In genomic region chr15:90866800-90867199, GRCh38 we compare ENCODE assay signal across 23 cellular contexts. TPM values are rescaled to one million over a fixed set of nuclear protein-coding genes. Genes with fewer than 3 reads are reported as not detected.
DNase-seq lines count a peak whose midpoint lies in the region; ATAC-seq and TF ChIP-seq lines count a peak whose summit lies in the region.
"Had no signal": no experiment of that assay in that cellular context is flagged by ENCODE, and none has a peak within 500 bp of the region (broad histone marks: within the 10 kb centered on the region; RNA-seq: fewer than 3 reads in every experiment).

No MANE protein-coding gene starts in this region.

- no peak overlapping the region for H2AFZ ChIP-seq in IMR-90 (replicated peaks; ENCODE audit: low read length, poor library complexity)

- H3K4ac ChIP-seq in IMR-90 (ENCODE audit: low read depth, low read length): no peak overlapping the region

- no peaks in the 10 kb centered on the region for H4K20me1 ChIP-seq in IMR-90 (ENCODE audit: insufficient read depth, low read length)

- H3K36me3 ChIP-seq in IMR-90 (ENCODE audit: control insufficient read depth, insufficient read depth, low read length): no peaks in the 10 kb centered on the region
- H3K36me3 ChIP-seq in prostate gland: no peaks in the 10 kb centered on the region
- H3K36me3 ChIP-seq: BLaER1 treated with 17β-estradiol and CSF1 and Interleukin-3, amounts not matched to agents 10 nM and 100 nM; SJCRH30 had no signal

- H3K14ac ChIP-seq in IMR-90 (replicated peaks; ENCODE audit: low read depth, low read length): no peak overlapping the region

- no peak overlapping the region for H3K4me2 ChIP-seq in IMR-90 (ENCODE audit: low read depth, low read length)

- no peaks in the 10 kb centered on the region; the same call in 1 of the 2 replicates for H3K27me3 ChIP-seq in IMR-90 (ENCODE audit: control insufficient read depth, insufficient read depth, low read length)
- H3K27me3 ChIP-seq in prostate gland (replicated peaks; ENCODE audit: insufficient read depth): no peaks in the 10 kb centered on the region
- H3K27me3 ChIP-seq: BLaER1 treated with 17β-estradiol and CSF1 and Interleukin-3, amounts not matched to agents 10 nM and 100 nM; SJCRH30 had no signal

- TF ChIP-seq POLR2A in IMR-90 (IDR thresholded peaks at IDR 0.05; ENCODE audit: low read depth, low read length) (no peak), prostate gland (IDR thresholded peaks at IDR 0.05) (no peak), lower leg skin (IDR thresholded peaks at IDR 0.05) (no peak)

- H3K9me3 Mint-ChIP-seq in T-helper 1 cell treated with Interleukin-12 subunit alpha and Interleukin-12 subunit beta and Interleukin-4 antibody, amounts not matched to agents 30 μg/mL and 1 μg/mL, for 36 hours: no peaks in the 10 kb centered on the region
- H3K9me3 Mint-ChIP-seq in activated T-helper 2 cell treated with anti-CD3 and anti-CD28 coated beads, Interferon-gamma antibody, Interleukin-2, Interleukin-4, amounts not matched to agents 10 μg/mL and 5 μg/mL and 100 μg/mL, durations not matched to agents 14 hours and 24 hours and 36 hours: no peaks in the 10 kb centered on the region
- no peaks in the 10 kb centered on the region for H3K9me3 Mint-ChIP-seq in type B pancreatic cell
- H3K9me3 Mint-ChIP-seq: CD8-positive, alpha-beta memory T cell had no signal

- H3K9ac ChIP-seq in IMR-90 (ENCODE audit: low read depth, low read length): no peak overlapping the region
- H3K9ac ChIP-seq: BLaER1 treated with 17β-estradiol and CSF1 and Interleukin-3, amounts not matched to agents 10 nM and 100 nM had no signal

- BruUV-seq in IMR-90 (replicated peaks; lab: Mats Ljungman, UMichigan): no TSS peak

- H3K9me3 ChIP-seq in IMR-90 (ENCODE audit: control insufficient read depth, insufficient read depth, low read length) (no peaks in the 10 kb centered on the region), prostate gland (no peaks in the 10 kb centered on the region)
- H3K9me3 ChIP-seq: BLaER1 treated with 17β-estradiol and CSF1 and Interleukin-3, amounts not matched to agents 10 nM and 100 nM; SJCRH30 had no signal

- peak overlapping the region; percentile 72 for H3K27ac Mint-ChIP-seq in T-helper 1 cell treated with Interleukin-12 subunit alpha and Interleukin-12 subunit beta and Interleukin-4 antibody, amounts not matched to agents 30 μg/mL and 1 μg/mL, for 36 hours
- peak overlapping the region; percentile 2 for H3K27ac Mint-ChIP-seq in activated T-helper 2 cell treated with anti-CD3 and anti-CD28 coated beads, Interferon-gamma antibody, Interleukin-2, Interleukin-4, amounts not matched to agents 10 μg/mL and 5 μg/mL and 100 μg/mL, durations not matched to agents 14 hours and 24 hours and 36 hours
- no peak overlapping the region for H3K27ac Mint-ChIP-seq in type B pancreatic cell

- no peak overlapping the region for H4K5ac ChIP-seq in IMR-90 (ENCODE audit: low read depth, low read length)

- H3K23ac ChIP-seq in IMR-90 (ENCODE audit: low read depth, low read length): no peak overlapping the region

- TF ChIP-seq CTCF in IMR-90 (conservative IDR thresholded peaks at IDR 0.05; ENCODE audit: low read depth, low read length): no peak
- no peak for TF ChIP-seq CTCF in prostate gland (IDR thresholded peaks at IDR 0.05)
- no peak for TF ChIP-seq CTCF in lower leg skin (IDR thresholded peaks at IDR 0.05)
- TF ChIP-seq CTCF in type B pancreatic cell (conservative IDR thresholded peaks at IDR 0.05): no peak

- no peak overlapping the region for H2BK15ac ChIP-seq in IMR-90 (ENCODE audit: low read depth, low read length)

- no peak overlapping the region for H4K91ac ChIP-seq in IMR-90 (ENCODE audit: insufficient read depth, low read depth, low read length)

- peak overlapping the region; percentile 30; the same call in 1 of the 2 replicates for H2AK5ac ChIP-seq in IMR-90 (ENCODE audit: low read depth, low read length)

- WGBS in IMR-90 (ENCODE audit: extremely low coverage in 2 of 2, insufficient read length in 1 of 2), 2 experiments: no CpG with 5 or more reads among the region's 3 CpGs
- 81% methylated on average over 3 of the region's 3 CpGs for WGBS in prostate gland
- 74 to 84% methylated on average over 3 of the region's 3 CpGs for WGBS in lower leg skin, 2 donors

- H3K79me1 ChIP-seq in IMR-90 (ENCODE audit: low read depth in 1 of 2, low read length in 2 of 2): peaks cover 5 to 17% of the 10 kb centered on the region in 2 experiments; a peak in 2 of 4 replicates

- intact Hi-C loops in IMR-90 (cut with micrococcal nuclease) (no loop called here), prostate gland (cut with DNase I) (no loop called here), lower leg skin (cut with DNase I; ENCODE audit: low total_unique reads) (no loop called here)
- intact Hi-C loops in activated T-helper 2 cell treated with anti-CD3 and anti-CD28 coated beads, Interferon-gamma antibody, Interleukin-2, Interleukin-4, amounts not matched to agents 10 μg/mL and 5 μg/mL and 100 μg/mL, durations not matched to agents 14 hours and 24 hours and 36 hours (cut with micrococcal nuclease): no loop called here

- no peak overlapping the region for H3K56ac ChIP-seq in IMR-90 (ENCODE audit: extremely low read depth, insufficient read depth, low read length)

- TF ChIP-seq RAD21 in IMR-90 (IDR thresholded peaks at IDR 0.05; ENCODE audit: low read length): no peak

- H2BK120ac ChIP-seq in IMR-90 (ENCODE audit: low read depth, low read length): no peak overlapping the region

- POLR2A ChIA-PET in IMR-90 (lab: Charles Lee; ENCODE audit: unreplicated experiment): no interaction called here

- H3K18ac ChIP-seq in IMR-90 (ENCODE audit: low read depth, low read length): no peak overlapping the region

- H3K4me3 Mint-ChIP-seq in T-helper 1 cell treated with Interleukin-12 subunit alpha and Interleukin-12 subunit beta and Interleukin-4 antibody, amounts not matched to agents 30 μg/mL and 1 μg/mL, for 36 hours: no peak overlapping the region
- H3K4me3 Mint-ChIP-seq in activated T-helper 2 cell treated with anti-CD3 and anti-CD28 coated beads, Interferon-gamma antibody, Interleukin-2, Interleukin-4, amounts not matched to agents 10 μg/mL and 5 μg/mL and 100 μg/mL, durations not matched to agents 14 hours and 24 hours and 36 hours (ENCODE audit: low read depth): no peak overlapping the region
- H3K4me3 Mint-ChIP-seq in type B pancreatic cell: no peak overlapping the region

- H3K36me3 Mint-ChIP-seq in T-helper 1 cell treated with Interleukin-12 subunit alpha and Interleukin-12 subunit beta and Interleukin-4 antibody, amounts not matched to agents 30 μg/mL and 1 μg/mL, for 36 hours (ENCODE audit: low read depth): peaks cover 31% of the 10 kb centered on the region
- peaks cover 18% of the 10 kb centered on the region for H3K36me3 Mint-ChIP-seq in activated T-helper 2 cell treated with anti-CD3 and anti-CD28 coated beads, Interferon-gamma antibody, Interleukin-2, Interleukin-4, amounts not matched to agents 10 μg/mL and 5 μg/mL and 100 μg/mL, durations not matched to agents 14 hours and 24 hours and 36 hours (ENCODE audit: low read depth)
- H3K36me3 Mint-ChIP-seq in type B pancreatic cell: no peaks in the 10 kb centered on the region
- H3K36me3 Mint-ChIP-seq: CD8-positive, alpha-beta memory T cell had no signal

- in situ Hi-C loops in IMR-90 (cut with MboI; ENCODE audit: low sequenced_read_pairs): no loop called here

- H3K4me3 ChIP-seq in IMR-90 (ENCODE audit: insufficient read depth, low read depth, low read length): no peak overlapping the region
- no peak overlapping the region for H3K4me3 ChIP-seq in prostate gland
- no peak overlapping the region for H3K4me3 ChIP-seq in lower leg skin (ENCODE audit: low read depth, poor library complexity, severe bottlenecking)
- H3K4me3 ChIP-seq: BLaER1 treated with 17β-estradiol and CSF1 and Interleukin-3, amounts not matched to agents 10 nM and 100 nM; SJCRH30 had no signal

- H3K27me3 Mint-ChIP-seq in T-helper 1 cell treated with Interleukin-12 subunit alpha and Interleukin-12 subunit beta and Interleukin-4 antibody, amounts not matched to agents 30 μg/mL and 1 μg/mL, for 36 hours (ENCODE audit: low read depth): no peaks in the 10 kb centered on the region
- H3K27me3 Mint-ChIP-seq in activated T-helper 2 cell treated with anti-CD3 and anti-CD28 coated beads, Interferon-gamma antibody, Interleukin-2, Interleukin-4, amounts not matched to agents 10 μg/mL and 5 μg/mL and 100 μg/mL, durations not matched to agents 14 hours and 24 hours and 36 hours (ENCODE audit: low read depth): no peaks in the 10 kb centered on the region
- no peaks in the 10 kb centered on the region for H3K27me3 Mint-ChIP-seq in type B pancreatic cell

- DNase-seq in T-helper 1 cell (no peak), IMR-90 (no peak), prostate gland (ENCODE audit: low spot score) (no peak), lower leg skin (ENCODE audit: low spot score in 2 of 2) (no peak), type B pancreatic cell (ENCODE audit: extremely low spot score, unreplicated experiment) (no peak), NCI-H510A (lab: John Stamatoyannopoulos, UW) (no peak)
- DNase-seq in activated T-helper 2 cell treated with anti-CD3 and anti-CD28 coated beads, Interferon-gamma antibody, Interleukin-2, Interleukin-4, amounts not matched to agents 10 μg/mL and 5 μg/mL and 100 μg/mL, durations not matched to agents 14 hours and 24 hours and 36 hours (ENCODE audit: low spot score): no peak
- DNase-seq: 8988T; Calu3; CD8-positive, alpha-beta memory T cell; GDM1; GOT3; KG1; NCI-H1092; NCI-H1436; NCI-H187 treated with DMSO at 0.1 percent for 48 hours; NCI-H2107; NCI-H748 treated with DMSO at 0.1 percent for 48 hours; NK-92 treated with Interleukin-12 subunit alpha and Interleukin-12 subunit beta, amount 100 ng/mL, for 24 hours; SJCRH30 had no signal

- no peak overlapping the region for H4K8ac ChIP-seq in IMR-90 (ENCODE audit: low read depth in 2 of 2, low read length in 2 of 2)

- dilution Hi-C loops in IMR-90 (cut with HindIII; ENCODE audit: low sequenced_read_pairs, unreplicated experiment): no loop called here

- H3K4me1 ChIP-seq in IMR-90 (ENCODE audit: control insufficient read depth, insufficient read depth, low read length) (peaks cover 13% of the 10 kb centered on the region), prostate gland (replicated peaks) (no peaks in the 10 kb centered on the region)

- H3K9me1 ChIP-seq in IMR-90 (ENCODE audit: insufficient read depth, low read length): peaks cover 8% of the 10 kb centered on the region

- ATAC-seq in IMR-90 (ENCODE audit: low read depth): no peak

- peak overlapping the region; percentile 34 for H2AK9ac ChIP-seq in IMR-90 (replicated peaks; ENCODE audit: low read depth, low read length, poor library complexity)

- H3K4me1 Mint-ChIP-seq in T-helper 1 cell treated with Interleukin-12 subunit alpha and Interleukin-12 subunit beta and Interleukin-4 antibody, amounts not matched to agents 30 μg/mL and 1 μg/mL, for 36 hours (ENCODE audit: low read depth): peaks cover 67% of the 10 kb centered on the region
- H3K4me1 Mint-ChIP-seq in activated T-helper 2 cell treated with anti-CD3 and anti-CD28 coated beads, Interferon-gamma antibody, Interleukin-2, Interleukin-4, amounts not matched to agents 10 μg/mL and 5 μg/mL and 100 μg/mL, durations not matched to agents 14 hours and 24 hours and 36 hours (ENCODE audit: low read depth): peaks cover 54% of the 10 kb centered on the region
- H3K4me1 Mint-ChIP-seq in type B pancreatic cell (ENCODE audit: unreplicated experiment): peaks cover 25% of the 10 kb centered on the region

- H2BK5ac ChIP-seq in IMR-90 (ENCODE audit: low read depth, low read length, poor library complexity, severe bottlenecking): no peak overlapping the region

- CTCF ChIA-PET in IMR-90 (lab: Yijun Ruan, JAX): interaction anchor here (0.6 kb wide), 1 partner anchor 32 kb away, joined by 3 read pairs; no protein-coding TSS in a partner anchor

- 0 out of 2 replicates have a peak overlapping the region, but pooled peaks have one; percentile 14 for H2BK20ac ChIP-seq in IMR-90 (ENCODE audit: low read depth, low read length)

- H3K27ac ChIP-seq in IMR-90 (ENCODE audit: insufficient read depth, low read length): no peak overlapping the region
- H3K27ac ChIP-seq in prostate gland: peak overlapping the region; percentile 36 to 50
- H3K27ac ChIP-seq: BLaER1 treated with 17β-estradiol and CSF1 and Interleukin-3, amounts not matched to agents 10 nM and 100 nM; HL-60; SJCRH30 had no signal

RNA-seq across cellular contexts. Expression of gene FURIN, which starts 1.6 kb away (rescaled TPM):
- 30.8 and 34.8 TPM in 2 replicates for total RNA-seq in IMR-90 (2012; rRNA removed)
- polyA plus RNA-seq in IMR-90 (2012; rRNA removed): 54.3 and 59.5 TPM in 2 replicates
- polyA plus RNA-seq in IMR-90 (2012; cell fraction: cytosol; rRNA removed): 63.9 and 93.8 TPM in 2 replicates
- polyA plus RNA-seq in IMR-90 (2012; cell fraction: nucleus; rRNA removed; ENCODE audit: low replicate concordance): 31.1 and 62.0 TPM in 2 replicates
- total RNA-seq in activated T-helper 2 cell treated with anti-CD3 and anti-CD28 coated beads, Interferon-gamma antibody, Interleukin-2, Interleukin-4, amounts not matched to agents 10 μg/mL and 5 μg/mL and 100 μg/mL, durations not matched to agents 14 hours and 24 hours and 36 hours: 564 and 570 TPM in 2 replicates
- total RNA-seq in prostate gland: 100 to 1,000 TPM in 1 of 2 donors, 10 to 100 TPM in 1; 92.8 to 154 TPM
- 100 to 1,000 TPM; 114 to 163 (median 149) TPM for total RNA-seq in lower leg skin
- 37.7 and 62.1 TPM in 2 replicates for total RNA-seq in type B pancreatic cell (ENCODE audit: low replicate concordance)

RNA-seq across cellular contexts. Expression of gene FES, which starts 17.5 kb away (rescaled TPM):
- total RNA-seq in IMR-90 (2012; rRNA removed): 9.7 and 11.7 TPM in 2 replicates
- polyA plus RNA-seq in IMR-90 (2012; rRNA removed): 10.5 and 12.5 TPM in 2 replicates
- 7.8 and 7.9 TPM in 2 replicates for polyA plus RNA-seq in IMR-90 (2012; cell fraction: cytosol; rRNA removed)
- polyA plus RNA-seq in IMR-90 (2012; cell fraction: nucleus; rRNA removed; ENCODE audit: low replicate concordance): 61.9 and 147 TPM in 2 replicates
- 51.9 and 55.8 TPM in 2 replicates for total RNA-seq in activated T-helper 2 cell treated with anti-CD3 and anti-CD28 coated beads, Interferon-gamma antibody, Interleukin-2, Interleukin-4, amounts not matched to agents 10 μg/mL and 5 μg/mL and 100 μg/mL, durations not matched to agents 14 hours and 24 hours and 36 hours
- 10 to 100 TPM; 22.8 to 33.9 TPM for total RNA-seq in prostate gland
- 10 to 100 TPM in 2 of 4 donors, 1 to 10 TPM in 2; 3.6 to 17.9 (median 11.0) TPM for total RNA-seq in lower leg skin
- total RNA-seq in type B pancreatic cell (ENCODE audit: low replicate concordance): 3.1 TPM in 2 replicates

RNA-seq across cellular contexts. Expression of gene MAN2A2, which starts 36.3 kb away (rescaled TPM):
- 3.4 and 6.1 TPM in 2 replicates for total RNA-seq in IMR-90 (2012; rRNA removed)
- 52.5 and 55.5 TPM in 2 replicates for polyA plus RNA-seq in IMR-90 (2012; rRNA removed)
- 22.5 and 26.8 TPM in 2 replicates for polyA plus RNA-seq in IMR-90 (2012; cell fraction: cytosol; rRNA removed)
- 104 and 294 TPM in 2 replicates for polyA plus RNA-seq in IMR-90 (2012; cell fraction: nucleus; rRNA removed; ENCODE audit: low replicate concordance)
- total RNA-seq in activated T-helper 2 cell treated with anti-CD3 and anti-CD28 coated beads, Interferon-gamma antibody, Interleukin-2, Interleukin-4, amounts not matched to agents 10 μg/mL and 5 μg/mL and 100 μg/mL, durations not matched to agents 14 hours and 24 hours and 36 hours: 200 and 201 TPM in 2 replicates
- 100 to 1,000 TPM in 1 of 2 donors, 10 to 100 TPM in 1; 46.6 to 113 TPM for total RNA-seq in prostate gland
- 10 to 100 TPM; 21.8 to 43.5 (median 27.4) TPM for total RNA-seq in lower leg skin
- 43.0 and 60.2 TPM in 2 replicates for total RNA-seq in type B pancreatic cell (ENCODE audit: low replicate concordance)
